Comparison of ENCODE assay signal across 14 cellular contexts in genomic region chr6:38350882-38351281, GRCh38.
DNase-seq lines count a peak whose midpoint lies in the region; ATAC-seq and TF ChIP-seq lines count a peak whose summit lies in the region.
"Had no signal": no experiment of that assay in that cellular context is flagged by ENCODE, and none has a peak within 500 bp of the region (broad histone marks: within the 10 kb centered on the region; RNA-seq: fewer than 3 reads in every experiment).

No MANE protein-coding gene starts in this region.

- no peaks in the 10 kb centered on the region for H3K9me3 ChIP-seq in HUES6 (ENCODE audit: control insufficient read depth, insufficient read depth, low read depth, low read length)
- no peaks in the 10 kb centered on the region for H3K9me3 ChIP-seq in stomach
- H3K9me3 ChIP-seq: spleen had no signal

- TF ChIP-seq EP300 in stomach (IDR thresholded peaks at IDR 0.05) = no peak

- no peak for ATAC-seq in HG03457 (IDR thresholded peaks at IDR 0.05; ENCODE audit: unreplicated experiment)
- ATAC-seq: naive thymus-derived CD8-positive, alpha-beta T cell had no signal

- TF ChIP-seq CTCF in brain (conservative IDR thresholded peaks at IDR 0.05) = no peak
- TF ChIP-seq CTCF in stomach (IDR thresholded peaks at IDR 0.05) = no peak

- H3K9ac ChIP-seq in HUES6 (ENCODE audit: low read length) = peak overlapping the region; percentile 30

- H3K4me1 ChIP-seq in HUES6 (ENCODE audit: control insufficient read depth, insufficient read depth, low read length) (peaks cover 27% of the 10 kb centered on the region), stomach (peaks cover 0 to 22% (median 6%) of the 10 kb centered on the region in 4 donors)

- peaks cover 78% of the 10 kb centered on the region for H3K4me1 Mint-ChIP-seq in brain
- H3K4me1 Mint-ChIP-seq: activated CD4-positive, alpha-beta T cell treated with anti-CD3 and anti-CD28 coated beads, Interleukin-2, amount 10 ng/mL, durations not matched to agents 7 days and 5 days had no signal

- no peaks in the 10 kb centered on the region for H3K36me3 Mint-ChIP-seq in brain

- intact Hi-C loops in stomach (cut with DNase I; ENCODE audit: low total_unique reads) = no loop called here

- TF ChIP-seq POLR2A in stomach (IDR thresholded peaks at IDR 0.05) = no peak

- 0 to 66% (median 35%) methylated on average over 1 of the region's 1 CpG for WGBS in stomach, 5 donors

- H3K36me3 ChIP-seq in HUES6 (ENCODE audit: control insufficient read depth, insufficient read depth, low read length) (no peaks in the 10 kb centered on the region), stomach (no peaks in the 10 kb centered on the region)
- H3K36me3 ChIP-seq: spleen had no signal

- H3K27ac ChIP-seq in HUES6 (ENCODE audit: low read depth, low read length) (no peak overlapping the region), stomach (peak overlapping the region in 3 of 5 donors; percentile 31 to 71 (median 49))
- H3K27ac ChIP-seq: spleen had no signal

- DNase-seq in kidney tubule cell (ENCODE audit: low spot score) (peak; percentile 41), stomach (no peak), A172 (ENCODE audit: low spot score) (no peak), KG1 (lab: John Stamatoyannopoulos, UW) (no peak), HUDEP-2 (lab: John Stamatoyannopoulos, UW; ENCODE audit: unreplicated experiment in 76 of 76) (no peak)
- DNase-seq: activated CD4-positive, alpha-beta T cell treated with anti-CD3 and anti-CD28 coated beads, Interleukin-2, amount 10 ng/mL, durations not matched to agents 7 days and 5 days; Calu3; erythroblast; naive thymus-derived CD8-positive, alpha-beta T cell; NCI-H345; spleen had no signal

- H3K27me3 Mint-ChIP-seq in brain = no peaks in the 10 kb centered on the region
- H3K27me3 Mint-ChIP-seq: activated CD4-positive, alpha-beta T cell treated with anti-CD3 and anti-CD28 coated beads, Interleukin-2, amount 10 ng/mL, durations not matched to agents 7 days and 5 days; naive thymus-derived CD8-positive, alpha-beta T cell had no signal

- no peaks in the 10 kb centered on the region for H3K9me3 Mint-ChIP-seq in brain
- H3K9me3 Mint-ChIP-seq: activated CD4-positive, alpha-beta T cell treated with anti-CD3 and anti-CD28 coated beads, Interleukin-2, amount 10 ng/mL, durations not matched to agents 7 days and 5 days; naive thymus-derived CD8-positive, alpha-beta T cell had no signal

- H3K4me3 ChIP-seq in HUES6 (ENCODE audit: low read depth, low read length) = no peak overlapping the region
- no peak overlapping the region for H3K4me3 ChIP-seq in stomach
- H3K4me3 ChIP-seq: spleen had no signal

- H3K4me3 Mint-ChIP-seq in brain = peak overlapping the region in 1 of 5 experiments; percentile 22
- H3K4me3 Mint-ChIP-seq: activated CD4-positive, alpha-beta T cell treated with anti-CD3 and anti-CD28 coated beads, Interleukin-2, amount 10 ng/mL, durations not matched to agents 7 days and 5 days; naive thymus-derived CD8-positive, alpha-beta T cell had no signal

- H3K27ac Mint-ChIP-seq in brain = peak overlapping the region in 4 of 5 experiments; percentile 14 to 90 (median 72)
- H3K27ac Mint-ChIP-seq: activated CD4-positive, alpha-beta T cell treated with anti-CD3 and anti-CD28 coated beads, Interleukin-2, amount 10 ng/mL, durations not matched to agents 7 days and 5 days; naive thymus-derived CD8-positive, alpha-beta T cell had no signal

- no peaks in the 10 kb centered on the region for H3K27me3 ChIP-seq in HUES6 (ENCODE audit: control insufficient read depth, insufficient read depth, low read length)
- H3K27me3 ChIP-seq in stomach = no peaks in the 10 kb centered on the region
- H3K27me3 ChIP-seq: spleen had no signal
